3 cellular contexts compared by ENCODE assay signal in genomic region chr19:5268801-5269200, GRCh38.
TF ChIP-seq lines count a peak whose summit lies in the region.

No MANE protein-coding gene starts in this region.

TF ChIP-seq in GM23338, 12 proteins besides CTCF, POLR2A, EP300 and RAD21 (continues in another document):
- TF ChIP-seq EZH2 (IDR thresholded peaks at IDR 0.05; ENCODE audit: low read depth, unreplicated experiment) (no peak), ZNF331 (CRISPR knock-in tag; IDR thresholded peaks at IDR 0.05; ENCODE audit: low read depth) (no peak), REST (IDR thresholded peaks at IDR 0.05; ENCODE audit: unreplicated experiment) (no peak), NANOG (IDR thresholded peaks at IDR 0.05; ENCODE audit: borderline replicate concordance) (no peak), EZH2phosphoT487 (IDR thresholded peaks at IDR 0.05; ENCODE audit: unreplicated experiment) (no peak), JUNB (IDR thresholded peaks at IDR 0.05; ENCODE audit: unreplicated experiment) (no peak), POLR2AphosphoS5 (IDR thresholded peaks at IDR 0.05; ENCODE audit: low read depth) (no peak), STAT1 (IDR thresholded peaks at IDR 0.05; ENCODE audit: unreplicated experiment) (no peak), CREB1 (CRISPR knock-in tag; IDR thresholded peaks at IDR 0.05; ENCODE audit: low read depth) (no peak), ZNF114 (CRISPR knock-in tag; IDR thresholded peaks at IDR 0.05) (no peak)
- TF ChIP-seq, protein P1, sequence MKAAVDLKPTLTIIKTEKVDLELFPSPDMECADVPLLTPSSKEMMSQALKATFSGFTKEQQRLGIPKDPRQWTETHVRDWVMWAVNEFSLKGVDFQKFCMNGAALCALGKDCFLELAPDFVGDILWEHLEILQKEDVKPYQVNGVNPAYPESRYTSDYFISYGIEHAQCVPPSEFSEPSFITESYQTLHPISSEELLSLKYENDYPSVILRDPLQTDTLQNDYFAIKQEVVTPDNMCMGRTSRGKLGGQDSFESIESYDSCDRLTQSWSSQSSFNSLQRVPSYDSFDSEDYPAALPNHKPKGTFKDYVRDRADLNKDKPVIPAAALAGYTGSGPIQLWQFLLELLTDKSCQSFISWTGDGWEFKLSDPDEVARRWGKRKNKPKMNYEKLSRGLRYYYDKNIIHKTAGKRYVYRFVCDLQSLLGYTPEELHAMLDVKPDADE (IDR thresholded peaks at IDR 0.05): no peak

TF ChIP-seq in HCT116, 20 proteins besides CTCF, POLR2A, EP300 and RAD21:
- TF ChIP-seq EZH2 (IDR thresholded peaks at IDR 0.05) (no peak), SIN3A (IDR thresholded peaks at IDR 0.05; ENCODE audit: low read depth) (no peak), FOSL1 (IDR thresholded peaks at IDR 0.05; ENCODE audit: low read depth) (no peak), TCF7L2 (IDR thresholded peaks at IDR 0.05; ENCODE audit: borderline replicate concordance, extremely low read depth, insufficient read depth, insufficient read length) (no peak), EGR1 (IDR thresholded peaks at IDR 0.05; ENCODE audit: low read depth) (no peak), ZNF274 (IDR thresholded peaks at IDR 0.05; ENCODE audit: low read depth, low read length) (no peak)
- TF ChIP-seq, protein P2, sequence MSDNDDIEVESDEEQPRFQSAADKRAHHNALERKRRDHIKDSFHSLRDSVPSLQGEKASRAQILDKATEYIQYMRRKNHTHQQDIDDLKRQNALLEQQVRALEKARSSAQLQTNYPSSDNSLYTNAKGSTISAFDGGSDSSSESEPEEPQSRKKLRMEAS (IDR thresholded peaks at IDR 0.05): no peak
- TF ChIP-seq, protein P3, sequence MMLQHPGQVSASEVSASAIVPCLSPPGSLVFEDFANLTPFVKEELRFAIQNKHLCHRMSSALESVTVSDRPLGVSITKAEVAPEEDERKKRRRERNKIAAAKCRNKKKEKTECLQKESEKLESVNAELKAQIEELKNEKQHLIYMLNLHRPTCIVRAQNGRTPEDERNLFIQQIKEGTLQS (IDR thresholded peaks at IDR 0.05): no peak

TF ChIP-seq in H1, 55 proteins besides CTCF, POLR2A, EP300 and RAD21 (continued from another document):
- TF ChIP-seq JUND (IDR thresholded peaks at IDR 0.05; ENCODE audit: low read length): 0 out of 2 replicates have a peak, but pooled peaks have one; percentile 18
- TF ChIP-seq ATF2 (IDR thresholded peaks at IDR 0.05; ENCODE audit: low read length): peak; percentile 91
